10 cellular contexts compared by ENCODE assay signal in genomic region chr7:128891110-128891941, GRCh38. TPM values are rescaled to one million over a fixed set of nuclear protein-coding genes. Genes with fewer than 3 reads are reported as not detected.
DNase-seq lines count a peak whose midpoint lies in the region; ATAC-seq and TF ChIP-seq lines count a peak whose summit lies in the region.
"Had no signal": no experiment of that assay in that cellular context is flagged by ENCODE, and none has a peak within 500 bp of the region (broad histone marks: within the 10 kb centered on the region; RNA-seq: fewer than 3 reads in every experiment).

No MANE protein-coding gene starts in this region.

- H3K4me1 ChIP-seq in HEK293 (ENCODE audit: control insufficient read depth, insufficient read depth, low read length) (no peaks in the 10 kb centered on the region), SJCRH30 (no peaks in the 10 kb centered on the region), gastroesophageal sphincter (peaks cover 0 to 10% (median 0%) of the 10 kb centered on the region in 3 donors), parathyroid adenoma (no peaks in the 10 kb centered on the region)

- no peak for TF ChIP-seq POLR2A in gastroesophageal sphincter (IDR thresholded peaks at IDR 0.05)

- CTCF ChIA-PET in HEK293 (lab: Yijun Ruan, JAX), result no interaction called here

- peak; percentile 29 for ATAC-seq in gastroesophageal sphincter

- WGBS in gastroesophageal sphincter (ENCODE audit: low coverage in 1 of 2), 2 donors, result 80% methylated on average over 1 of the region's 41 CpGs; no CpG with 5 or more reads in 1 of the 2 donors

- H3K27ac ChIP-seq in HEK293 (ENCODE audit: extremely low read depth, low read depth, low read length) (no peak overlapping the region), SJCRH30 (no peak overlapping the region), gastroesophageal sphincter (no peak overlapping the region), parathyroid adenoma (no peak overlapping the region)

- no peak for TF ChIP-seq EP300 in gastroesophageal sphincter (IDR thresholded peaks at IDR 0.05)

- peak overlapping the region; percentile 70 for H2AFZ ChIP-seq in parathyroid adenoma

- H3K9me3 ChIP-seq in HEK293 (ENCODE audit: control insufficient read depth, insufficient read depth, low read depth, low read length) (no peaks in the 10 kb centered on the region), SJCRH30 (replicated peaks) (no peaks in the 10 kb centered on the region), gastroesophageal sphincter (no peaks in the 10 kb centered on the region), parathyroid adenoma (ENCODE audit: control insufficient read depth, low read length) (no peaks in the 10 kb centered on the region)

- H3K36me3 ChIP-seq in HEK293 (ENCODE audit: control insufficient read depth in 2 of 2, insufficient read depth in 1 of 2, low read length in 2 of 2), result no peaks in the 10 kb centered on the region
- H3K36me3 ChIP-seq in SJCRH30, result no peaks in the 10 kb centered on the region
- H3K36me3 ChIP-seq in gastroesophageal sphincter, result no peaks in the 10 kb centered on the region
- no peaks in the 10 kb centered on the region for H3K36me3 ChIP-seq in parathyroid adenoma (ENCODE audit: control insufficient read depth, insufficient read depth, low read length)

- TF ChIP-seq CTCF in HEK293 (tag by site-specific recombination; IDR thresholded peaks at IDR 0.05), result no peak
- peak in 1 of 4 experiments; percentile 13 for TF ChIP-seq CTCF in gastroesophageal sphincter (IDR thresholded peaks at IDR 0.05)
- TF ChIP-seq CTCF in parathyroid adenoma (IDR thresholded peaks at IDR 0.05), result no peak
- TF ChIP-seq CTCF in GM13976 (IDR thresholded peaks at IDR 0.05; ENCODE audit: borderline replicate concordance, control extremely low read depth, extremely low read depth, insufficient read depth, missing control alignments), result no peak

- H3K9ac ChIP-seq in parathyroid adenoma, result no peak overlapping the region

- no peak for DNase-seq in SJCRH30
- DNase-seq in KG1 (lab: John Stamatoyannopoulos, UW), result no peak
- no peak for DNase-seq in inferior parietal cortex (ENCODE audit: extremely low spot score)
- no peak for DNase-seq in AG08395 (ENCODE audit: low spot score)
- no peak for DNase-seq in GM13976 (ENCODE audit: low spot score)
- DNase-seq: Kasumi-1, T-helper 9 cell had no signal

- POLR2A ChIA-PET in HEK293 (lab: Yijun Ruan, JAX), result no interaction called here

- in situ Hi-C loops in GM13976 (cut with MboI; ENCODE audit: low sequenced_read_pairs, unreplicated experiment), result no loop called here

- no peak overlapping the region for H3K4me2 ChIP-seq in parathyroid adenoma (ENCODE audit: low read length)

- H3K4me3 ChIP-seq in HEK293 (ENCODE audit: low read depth, low read length) (no peak overlapping the region), SJCRH30 (peak overlapping the region; percentile 22), gastroesophageal sphincter (peak overlapping the region in 1 of 2 donors; percentile 42), parathyroid adenoma (ENCODE audit: low read depth, low read length) (no peak overlapping the region)

- H3K27me3 ChIP-seq in SJCRH30, result peaks cover 6% of the 10 kb centered on the region; the same call in 1 of the 2 replicates
- peaks cover 37% of the 10 kb centered on the region for H3K27me3 ChIP-seq in gastroesophageal sphincter
- no peaks in the 10 kb centered on the region for H3K27me3 ChIP-seq in parathyroid adenoma (ENCODE audit: control insufficient read depth, insufficient read depth, low read length)

- H3K79me2 ChIP-seq in parathyroid adenoma, result no peaks in the 10 kb centered on the region

TF ChIP-seq in HEK293, 187 proteins besides CTCF, POLR2A, EP300 and RAD21:
- TF ChIP-seq ZNF639 (tag by site-specific recombination; IDR thresholded peaks at IDR 0.05) (no peak), SP2 (tag by site-specific recombination; IDR thresholded peaks at IDR 0.05) (peak; percentile 37; the same call in 1 of the 2 replicates), SP7 (tag by site-specific recombination; IDR thresholded peaks at IDR 0.05) (0 out of 2 replicates have a peak, but pooled peaks have one; percentile 22), ZNF350 (tag by site-specific recombination; IDR thresholded peaks at IDR 0.05) (no peak), HIC1 (tag by site-specific recombination; IDR thresholded peaks at IDR 0.05) (peak; percentile 87), GLIS2 (tag by site-specific recombination; IDR thresholded peaks at IDR 0.05) (peak; percentile 51; the same call in 1 of the 2 replicates), KLF17 (tag by site-specific recombination; IDR thresholded peaks at IDR 0.05) (0 out of 2 replicates have a peak, but pooled peaks have one; percentile 20), ZBTB8A (tag by site-specific recombination; IDR thresholded peaks at IDR 0.05) (peak; percentile 28; the same call in 1 of the 2 replicates)

RNA-seq across cellular contexts. Expression of gene KCP, which starts 19.2 kb away (rescaled TPM):
- total RNA-seq in SJCRH30 (2014; rRNA removed; shearing (Covaris generic)), result 0.20 and 0.38 TPM in 2 replicates
- under 1 TPM in 2 of 4 donors, not detected in 2; 0.31 to 0.67 TPM for total RNA-seq in gastroesophageal sphincter

RNA-seq across cellular contexts. Expression of gene ATP6V1F, which starts 28.7 kb away (rescaled TPM):
- 95.8 and 115 TPM in 2 replicates for total RNA-seq in SJCRH30 (2014; rRNA removed; shearing (Covaris generic))
- total RNA-seq in gastroesophageal sphincter, result 100 to 1,000 TPM in 1 of 4 donors, 10 to 100 TPM in 3; 67.7 to 101 (median 84.5) TPM

RNA-seq across cellular contexts. Expression of gene IRF5, which starts 46.4 kb away (rescaled TPM):
- 0.08 and 0.16 TPM in 2 replicates for total RNA-seq in SJCRH30 (2014; rRNA removed; shearing (Covaris generic))
- 10 to 100 TPM in 1 of 4 donors, 1 to 10 TPM in 3; 6.6 to 10.1 (median 8.2) TPM for total RNA-seq in gastroesophageal sphincter
